12 cellular contexts compared by ENCODE assay signal in the genomic region with DNA sequence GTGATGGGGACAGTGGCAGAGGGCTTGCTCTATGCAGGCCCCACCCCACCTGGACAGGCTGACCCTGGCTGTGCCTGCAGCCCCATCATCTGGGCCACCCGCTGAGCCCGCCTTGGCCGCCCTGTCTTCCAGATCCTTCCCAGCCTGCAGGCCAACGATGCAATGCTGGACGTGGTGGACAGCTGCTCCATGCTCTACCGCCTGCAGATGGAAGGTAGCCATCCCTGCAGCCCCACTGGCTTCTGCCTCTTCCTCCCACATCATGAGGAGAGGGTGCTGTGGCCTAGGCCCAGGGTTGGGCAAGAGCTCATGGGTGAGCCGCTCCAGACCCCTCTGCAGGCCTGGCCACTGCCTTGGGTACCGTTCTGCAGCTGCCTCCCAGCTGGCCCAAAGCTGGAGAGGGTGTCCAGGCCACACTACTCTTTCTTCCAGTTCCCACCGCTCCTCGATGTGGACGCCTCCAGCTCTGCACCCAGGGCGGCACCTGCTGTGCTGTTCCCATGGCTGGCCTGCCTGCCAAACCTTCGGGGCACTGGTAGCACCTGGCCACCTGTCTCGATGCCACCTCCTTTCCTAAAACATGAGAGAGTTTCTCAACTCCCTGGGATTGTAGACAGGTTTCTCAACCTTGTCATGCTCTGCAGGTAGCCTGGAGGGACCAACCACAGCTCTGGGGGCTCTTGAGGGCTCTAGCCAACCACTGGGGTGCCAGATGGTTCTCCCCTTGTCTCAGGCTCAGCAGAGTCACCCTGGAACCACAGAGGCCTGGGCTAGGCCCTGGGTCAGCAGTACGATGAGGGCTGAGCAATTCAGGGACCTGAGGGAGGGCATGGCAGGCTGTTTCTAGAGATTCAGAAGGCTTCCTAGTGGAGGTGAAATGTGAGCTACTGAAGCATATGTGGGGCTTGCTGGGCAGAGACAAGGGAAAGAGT. TPM values are rescaled to one million over a fixed set of nuclear protein-coding genes. Genes with fewer than 3 reads are reported as not detected.
DNase-seq lines count a peak whose midpoint lies in the region; ATAC-seq and TF ChIP-seq lines count a peak whose summit lies in the region.
"Had no signal": no experiment of that assay in that cellular context is flagged by ENCODE, and none has a peak within 500 bp of the region (broad histone marks: within the 10 kb centered on the region; RNA-seq: fewer than 3 reads in every experiment).

No MANE protein-coding gene starts in this region.

- DNase-seq in CD14-positive monocyte (ENCODE audit: low spot score) (no peak), adrenal gland (no peak), NCI-H1105 treated with DMSO at 0.1 percent for 48 hours (lab: John Stamatoyannopoulos, UW) (no peak), SK-N-SH (no peak), cortex of kidney (lab: John Stamatoyannopoulos, UW) (no peak), head of caudate nucleus (no peak)
- DNase-seq in natural killer cell treated with Interleukin-12 subunit alpha and Interleukin-12 subunit beta and Interleukin-15 and Interleukin-18, amount 100 ng/mL, for 72 hours (ENCODE audit: low spot score), result no peak
- DNase-seq: mammary epithelial cell, NCI-H2227 treated with DMSO at 0.1 percent for 48 hours had no signal

- peaks cover 3 to 11% (median 7%) of the 10 kb centered on the region in 7 donors for H3K9me3 Mint-ChIP-seq in CD14-positive monocyte
- H3K9me3 Mint-ChIP-seq in natural killer cell treated with Interleukin-12 subunit alpha and Interleukin-12 subunit beta and Interleukin-15 and Interleukin-18, amount 100 ng/mL, for 72 hours, result no peaks in the 10 kb centered on the region

- POLR2A ChIA-PET in SK-N-SH (lab: Yijun Ruan, JAX), result interaction anchor here (2.9 kb wide), 1 partner anchor 9 kb away, joined by 8 read pairs; a partner anchor contains a TSS

- H3K27me3 ChIP-seq in adrenal gland (no peaks in the 10 kb centered on the region), SK-N-SH (ENCODE audit: insufficient read depth) (no peaks in the 10 kb centered on the region)

- CTCF ChIA-PET in SK-N-SH (lab: Yijun Ruan, JAX), result no interaction called here

- TF ChIP-seq EP300 in SK-N-SH (IDR thresholded peaks at IDR 0.05; ENCODE audit: borderline replicate concordance in 1 of 2, low read depth in 1 of 2, low read length in 1 of 2), result no peak

- H3K27me3 Mint-ChIP-seq in CD14-positive monocyte (ENCODE audit: low read depth in 3 of 3), result peaks cover 0 to 1% (median 1%) of the 10 kb centered on the region in 3 donors
- no peaks in the 10 kb centered on the region for H3K27me3 Mint-ChIP-seq in natural killer cell treated with Interleukin-12 subunit alpha and Interleukin-12 subunit beta and Interleukin-15 and Interleukin-18, amount 100 ng/mL, for 72 hours

- no peaks in the 10 kb centered on the region for H4K20me1 ChIP-seq in SK-N-SH (ENCODE audit: insufficient read depth)

- H3K4me2 ChIP-seq in SK-N-SH, result no peak overlapping the region

- peaks cover 61 to 77% of the 10 kb centered on the region in 2 donors for H3K36me3 Mint-ChIP-seq in CD14-positive monocyte
- H3K36me3 Mint-ChIP-seq in natural killer cell treated with Interleukin-12 subunit alpha and Interleukin-12 subunit beta and Interleukin-15 and Interleukin-18, amount 100 ng/mL, for 72 hours, result peaks cover 14% of the 10 kb centered on the region

- no peaks in the 10 kb centered on the region for H3K79me2 ChIP-seq in SK-N-SH (ENCODE audit: insufficient read depth)

- intact Hi-C loops in CD14-positive monocyte (cut with micrococcal nuclease), result no loop called here
- intact Hi-C loops in adrenal gland (cut with DNase I), result no loop called here
- intact Hi-C loops in head of caudate nucleus (cut with DNase I), result no loop called here

- H3K9me3 ChIP-seq in adrenal gland (replicated peaks in 1 of 3) (no peaks in the 10 kb centered on the region), SK-N-SH (no peaks in the 10 kb centered on the region)

- H3K4me1 ChIP-seq in adrenal gland (replicated peaks in 1 of 2), result no peaks in the 10 kb centered on the region
- no peaks in the 10 kb centered on the region for H3K4me1 ChIP-seq in SK-N-SH (ENCODE audit: control insufficient read depth in 1 of 2, insufficient read depth in 2 of 2, low read depth in 1 of 2, low read length in 1 of 2)

- TF ChIP-seq POLR2A in adrenal gland (IDR thresholded peaks at IDR 0.05), result no peak

- no peaks in the 10 kb centered on the region for H3F3A ChIP-seq in SK-N-SH (replicated peaks; ENCODE audit: insufficient read depth)

- no peak for TF ChIP-seq RAD21 in SK-N-SH (IDR thresholded peaks at IDR 0.05; ENCODE audit: low read length)

- H3K27ac ChIP-seq in adrenal gland, result peak overlapping the region in 4 of 5 donors; percentile 24 to 74 (median 34)
- H3K27ac ChIP-seq in SK-N-SH (ENCODE audit: low read depth in 2 of 2, low read length in 1 of 2), result no peak overlapping the region

- no peak for TF ChIP-seq CTCF in CD14-positive monocyte (IDR thresholded peaks at IDR 0.05)
- no peak for TF ChIP-seq CTCF in GM12875 (IDR thresholded peaks at IDR 0.05; ENCODE audit: borderline replicate concordance, insufficient read depth, low read depth, low read length)
- TF ChIP-seq CTCF in adrenal gland (IDR thresholded peaks at IDR 0.05), result no peak
- no peak for TF ChIP-seq CTCF in SK-N-SH (IDR thresholded peaks at IDR 0.05)

- WGBS in adrenal gland, 4 donors, result 88 to 97% (median 95%) methylated on average over 8 to 15 of the region's 15 CpGs
- WGBS in SK-N-SH (ENCODE audit: low lambda C conversion rate), result 92% methylated on average over 10 of the region's 15 CpGs

- no peak overlapping the region for H3K9ac ChIP-seq in SK-N-SH

- ATAC-seq in natural killer cell treated with Interleukin-12 subunit alpha and Interleukin-12 subunit beta and Interleukin-15 and Interleukin-18, amount 100 ng/mL, for 72 hours, result no peak

- H3K27ac Mint-ChIP-seq in CD14-positive monocyte, result peak overlapping the region in 5 of 7 donors; percentile 47 to 90 (median 77)
- peak overlapping the region; percentile 99 for H3K27ac Mint-ChIP-seq in natural killer cell treated with Interleukin-12 subunit alpha and Interleukin-12 subunit beta and Interleukin-15 and Interleukin-18, amount 100 ng/mL, for 72 hours

- peaks cover 18% of the 10 kb centered on the region for H3K4me1 Mint-ChIP-seq in CD14-positive monocyte
- peaks cover 50 to 57% of the 10 kb centered on the region in 2 donors for H3K4me1 Mint-ChIP-seq in natural killer cell treated with Interleukin-12 subunit alpha and Interleukin-12 subunit beta and Interleukin-15 and Interleukin-18, amount 100 ng/mL, for 72 hours (ENCODE audit: low read depth in 2 of 2)

- H3K9me2 ChIP-seq in SK-N-SH, result no peaks in the 10 kb centered on the region

- H3K36me3 ChIP-seq in adrenal gland (replicated peaks in 1 of 2), result peaks cover 0 to 71% of the 10 kb centered on the region in 2 donors
- H3K36me3 ChIP-seq in SK-N-SH (replicated peaks in 1 of 2; ENCODE audit: control insufficient read depth in 1 of 2, insufficient read depth in 2 of 2, low read length in 1 of 2), result peaks cover 16 to 33% of the 10 kb centered on the region in 2 experiments

- no peak overlapping the region for H2AFZ ChIP-seq in SK-N-SH (ENCODE audit: low read depth)

- H3K4me3 ChIP-seq in GM12875 (ENCODE audit: low read depth, low read length) (peak overlapping the region; percentile 68), adrenal gland (no peak overlapping the region), SK-N-SH (ENCODE audit: low read depth in 2 of 2, low read length in 1 of 2) (no peak overlapping the region)

- peak overlapping the region; percentile 65 to 67 for H3K4me3 Mint-ChIP-seq in CD14-positive monocyte
- peak overlapping the region; percentile 93 for H3K4me3 Mint-ChIP-seq in natural killer cell treated with Interleukin-12 subunit alpha and Interleukin-12 subunit beta and Interleukin-15 and Interleukin-18, amount 100 ng/mL, for 72 hours

RNA-seq across cellular contexts. Expression of a gene that starts 9.5 kb away (rescaled TPM):
- polyA plus RNA-seq in CD14-positive monocyte (not detected), adrenal gland (1 to 10 TPM in 2 of 3 donors, under 1 TPM in 1; 0.80 to 1.0 (median 1.0) TPM), SK-N-SH (2012; rRNA removed) (9.4 and 12.2 TPM in 2 replicates)
- total RNA-seq in adrenal gland, result 1 to 10 TPM in 4 of 8 donors, under 1 TPM in 4; 0.06 to 1.9 (median 1.1) TPM
- 10 to 100 TPM; 34.6 to 90.2 TPM for total RNA-seq in natural killer cell treated with Interleukin-12 subunit alpha and Interleukin-12 subunit beta and Interleukin-15 and Interleukin-18, amount 100 ng/mL, for 72 hours
- 6.1 and 7.7 TPM in 2 replicates for polyA plus RNA-seq in SK-N-SH (2012; cell fraction: cytosol; rRNA removed)
- polyA plus RNA-seq in SK-N-SH (2012; cell fraction: nucleus; rRNA removed), result 28.1 and 31.7 TPM in 2 replicates

RNA-seq across cellular contexts. Expression of a gene that starts 19.4 kb away (rescaled TPM):
- 10 to 100 TPM; 14.7 to 17.0 TPM for polyA plus RNA-seq in CD14-positive monocyte
- 100 to 1,000 TPM in 1 of 8 donors, 10 to 100 TPM in 7; 36.7 to 111 (median 45.8) TPM for total RNA-seq in adrenal gland
- polyA plus RNA-seq in adrenal gland, result 10 to 100 TPM; 24.0 to 31.1 (median 27.2) TPM
- total RNA-seq in natural killer cell treated with Interleukin-12 subunit alpha and Interleukin-12 subunit beta and Interleukin-15 and Interleukin-18, amount 100 ng/mL, for 72 hours, result 10 to 100 TPM; 63.7 to 64.2 TPM
- polyA plus RNA-seq in SK-N-SH (2012; rRNA removed), result 24.0 and 25.6 TPM in 2 replicates
- polyA plus RNA-seq in SK-N-SH (2012; cell fraction: cytosol; rRNA removed), result 11.2 and 17.9 TPM in 2 replicates
- 46.5 and 49.2 TPM in 2 replicates for polyA plus RNA-seq in SK-N-SH (2012; cell fraction: nucleus; rRNA removed)

RNA-seq across cellular contexts. Expression of a gene that starts 24.1 kb away (rescaled TPM):
- polyA plus RNA-seq in CD14-positive monocyte (not detected), adrenal gland (under 1 TPM; 0.03 to 0.08 (median 0.07) TPM), SK-N-SH (2012; rRNA removed) (0.02 TPM in 1 of 2 replicates, not detected in the other)
- under 1 TPM in 6 of 8 donors, not detected in 2; under 0.01 to 0.11 (median 0.05) TPM for total RNA-seq in adrenal gland
- under 1 TPM in 1 of 2 donors, not detected in 1; 0.07 TPM for total RNA-seq in natural killer cell treated with Interleukin-12 subunit alpha and Interleukin-12 subunit beta and Interleukin-15 and Interleukin-18, amount 100 ng/mL, for 72 hours
- under 0.01 and 0.01 TPM in 2 replicates for polyA plus RNA-seq in SK-N-SH (2012; cell fraction: cytosol; rRNA removed)
- polyA plus RNA-seq in SK-N-SH (2012; cell fraction: nucleus; rRNA removed), result 0.01 TPM in 1 of 2 replicates, not detected in the other
- total RNA-seq: dermis microvascular lymphatic vessel endothelial cell, glomerular endothelial cell, mammary epithelial cell had no signal
- polyA plus RNA-seq: mammary epithelial cell had no signal

RNA-seq across cellular contexts. Expression of a gene that starts 37.1 kb away (rescaled TPM):
- polyA plus RNA-seq in CD14-positive monocyte (1 to 10 TPM; 8.3 TPM), adrenal gland (10 to 100 TPM; 10.2 to 32.9 (median 26.9) TPM), SK-N-SH (2012; rRNA removed) (25.3 and 29.0 TPM in 2 replicates)
- 10 to 100 TPM; 10.8 to 20.1 (median 13.6) TPM for total RNA-seq in adrenal gland
- 10 to 100 TPM in 1 of 2 donors, 1 to 10 TPM in 1; 8.2 to 10.7 TPM for total RNA-seq in natural killer cell treated with Interleukin-12 subunit alpha and Interleukin-12 subunit beta and Interleukin-15 and Interleukin-18, amount 100 ng/mL, for 72 hours
- 14.3 and 15.7 TPM in 2 replicates for polyA plus RNA-seq in SK-N-SH (2012; cell fraction: cytosol; rRNA removed)
- 62.8 and 66.9 TPM in 2 replicates for polyA plus RNA-seq in SK-N-SH (2012; cell fraction: nucleus; rRNA removed)

RNA-seq across cellular contexts. Expression of a gene that starts 48.3 kb away (rescaled TPM):
- 1 to 10 TPM; 4.7 to 5.6 TPM for polyA plus RNA-seq in CD14-positive monocyte
- 10 to 100 TPM; 20.2 to 48.0 (median 34.3) TPM for total RNA-seq in adrenal gland
- 100 to 1,000 TPM in 1 of 3 donors, 10 to 100 TPM in 2; 26.6 to 107 (median 56.6) TPM for polyA plus RNA-seq in adrenal gland
- 100 to 1,000 TPM in 1 of 2 donors, 10 to 100 TPM in 1; 72.7 to 135 TPM for total RNA-seq in natural killer cell treated with Interleukin-12 subunit alpha and Interleukin-12 subunit beta and Interleukin-15 and Interleukin-18, amount 100 ng/mL, for 72 hours
- 47.1 and 47.4 TPM in 2 replicates for polyA plus RNA-seq in SK-N-SH (2012; rRNA removed)
- polyA plus RNA-seq in SK-N-SH (2012; cell fraction: cytosol; rRNA removed), result 24.5 and 32.6 TPM in 2 replicates
- polyA plus RNA-seq in SK-N-SH (2012; cell fraction: nucleus; rRNA removed), result 145 and 156 TPM in 2 replicates

Comparison
In these comparisons a context has a peak if more than half of its experiments do, and no peak if none do; other contexts are left out.
1. H3K27ac ChIP-seq: peak in adrenal gland (4 of 5); none in SK-N-SH (0 of 2).